ENCODE assay signal across 26 cellular contexts in genomic region chr14:48771717-48772116, GRCh38.
DNase-seq lines count a peak whose midpoint lies in the region; ATAC-seq and TF ChIP-seq lines count a peak whose summit lies in the region.
"Had no signal": no experiment of that assay in that cellular context is flagged by ENCODE, and none has a peak within 500 bp of the region (broad histone marks: within the 10 kb centered on the region; RNA-seq: fewer than 3 reads in every experiment).

No MANE protein-coding gene starts in this region.

- H3K27ac ChIP-seq in left lung: no peak overlapping the region
- H3K27ac ChIP-seq: C4-2B, sigmoid colon, SJCRH30, suprapubic skin had no signal

- peak; percentile 17 for DNase-seq in Ammon's horn (ENCODE audit: low spot score)
- peak; percentile 38 for DNase-seq in NCI-H1092 (lab: John Stamatoyannopoulos, UW)
- peak; percentile 7 for DNase-seq in fibroblast of pulmonary artery (ENCODE audit: low read depth)
- DNase-seq in left lung: no peak
- DNase-seq in HCEC 1CT: no peak
- DNase-seq: activated CD4-positive, CD25-positive, alpha-beta regulatory T cell; activated naive CD4-positive, alpha-beta T cell; activated T-cell treated with anti-CD3 and anti-CD28 coated beads, Interleukin-2, amount 50 U/mL, for 72 hours; Calu3; dermis blood vessel endothelial cell; DMS79 treated with DMSO at 0.1 percent for 48 hours; GF-D8; H9; kidney; mammary epithelial cell; NCI-H2171 treated with DMSO at 0.1 percent for 48 hours; NCI-H526; sigmoid colon; SJCRH30; stimulated activated CD4-positive, alpha-beta T cell treated with anti-CD3 and anti-CD28 coated beads, Interleukin-15, amount 100 ng/mL, for 24 hours; stimulated activated naive B cell treated with anti-CD40 and anti-IgM and Interleukin-4, amounts not matched to agents 10 μg/mL and 1 μg/mL and 100 μg/mL, for 72 hours had no signal

- H3K4me3 ChIP-seq in fibroblast of pulmonary artery (replicated peaks; ENCODE audit: low read depth, low read length): no peak overlapping the region
- no peak overlapping the region for H3K4me3 ChIP-seq in left lung
- H3K4me3 ChIP-seq: sigmoid colon, SJCRH30, suprapubic skin had no signal

- intact Hi-C loops in left lung (cut with DNase I): no loop called here

- ATAC-seq in left lung: peak; percentile 73
- no peak for ATAC-seq in GM21717 (IDR thresholded peaks at IDR 0.05; ENCODE audit: unreplicated experiment)
- no peak for ATAC-seq in GM21515 (IDR thresholded peaks at IDR 0.05; ENCODE audit: unreplicated experiment)
- ATAC-seq in GM21390 (IDR thresholded peaks at IDR 0.05; ENCODE audit: unreplicated experiment): no peak
- ATAC-seq: activated T-cell treated with anti-CD3 and anti-CD28 coated beads, Interleukin-2, amount 50 U/mL, for 72 hours; stimulated activated naive B cell treated with anti-CD40 and anti-IgM and Interleukin-4, amounts not matched to agents 10 μg/mL and 1 μg/mL and 100 μg/mL, for 72 hours had no signal

- H3K9me3 ChIP-seq in left lung: peaks cover 0 to 14% of the 10 kb centered on the region in 2 donors
- H3K9me3 ChIP-seq: SJCRH30 had no signal

- no peaks in the 10 kb centered on the region for H3K27me3 ChIP-seq in left lung
- H3K27me3 ChIP-seq: sigmoid colon, SJCRH30, suprapubic skin had no signal

- no peaks in the 10 kb centered on the region for H3K4me1 ChIP-seq in left lung
- H3K4me1 ChIP-seq: SJCRH30, suprapubic skin had no signal

- TF ChIP-seq CTCF in fibroblast of pulmonary artery (IDR thresholded peaks at IDR 0.05; ENCODE audit: low read length, missing control alignments): no peak
- TF ChIP-seq CTCF in left lung (IDR thresholded peaks at IDR 0.05): no peak

- H3K36me3 ChIP-seq in left lung: no peaks in the 10 kb centered on the region
- H3K36me3 ChIP-seq: sigmoid colon, SJCRH30, suprapubic skin had no signal

Comparison
In these comparisons a context has a peak if more than half of its experiments do, and no peak if none do; other contexts are left out.
1. DNase-seq: peak in Ammon's horn (single experiment), NCI-H1092 (single experiment) and fibroblast of pulmonary artery (single experiment); none in left lung (0 of 2) and HCEC 1CT (single experiment).